In the genomic region with DNA sequence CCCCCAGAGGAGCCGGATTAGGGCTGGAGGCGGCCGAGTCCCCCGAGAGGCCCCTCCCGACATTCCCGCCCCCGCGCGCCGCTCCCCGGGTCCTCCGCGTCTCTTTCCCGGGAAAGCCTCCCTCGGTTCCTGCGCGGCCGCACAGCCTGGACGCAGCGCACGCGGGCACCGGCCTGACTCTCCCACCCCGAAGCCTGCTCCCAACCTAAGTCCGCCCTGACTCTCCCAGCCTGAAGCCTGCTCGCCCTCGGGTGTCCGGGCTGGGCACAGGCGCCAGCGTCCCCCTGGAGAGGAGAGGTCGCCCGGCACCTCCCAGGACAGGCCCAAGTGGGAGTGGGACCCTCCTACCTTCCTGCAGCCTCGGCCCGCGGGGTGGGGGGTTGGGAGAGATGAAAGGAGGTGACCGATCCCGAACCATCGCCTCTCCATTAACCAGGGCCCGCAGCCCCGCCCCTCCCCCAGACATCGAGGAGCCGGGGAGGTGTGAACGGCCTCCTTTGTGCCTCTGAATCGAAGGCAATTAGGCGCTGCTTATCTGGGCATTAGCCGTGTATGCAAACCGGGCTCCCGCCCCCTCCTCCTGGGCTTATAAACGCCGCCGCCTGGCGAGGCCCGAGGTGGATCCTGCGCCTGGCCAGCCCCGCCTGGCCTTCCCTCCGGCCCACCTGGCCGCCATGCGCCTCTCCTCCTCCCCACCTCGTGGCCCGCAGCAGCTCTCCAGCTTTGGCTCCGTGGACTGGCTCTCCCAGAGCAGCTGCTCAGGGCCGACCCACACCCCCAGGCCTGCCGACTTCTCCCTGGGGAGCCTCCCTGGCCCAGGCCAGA, we compare ENCODE assay signal across 14 cellular contexts. TPM values are rescaled to one million over a fixed set of nuclear protein-coding genes. Genes with fewer than 3 reads are reported as not detected.
A peak's percentile ranks its signal among the peaks of the same experiment; 100 is the strongest.
DNase-seq lines count a peak whose midpoint lies in the region; ATAC-seq, FAIRE-seq and TF ChIP-seq lines count a peak whose summit lies in the region.
"Had no signal": no experiment of that assay in that cellular context is flagged by ENCODE, and none has a peak within 500 bp of the region (broad histone marks: within the 10 kb centered on the region; RNA-seq: fewer than 3 reads in every experiment).

Gene VENTX (plus strand): TSS at position 615 of the 825 bp plus-strand sequence. CDS start 60 bp downstream, at position 675.

- H3K4me1 Mint-ChIP-seq in natural killer cell: peaks cover 6 to 36% of the 10 kb centered on the region in 2 donors
- peaks cover 7 to 12% of the 10 kb centered on the region in 2 donors for H3K4me1 Mint-ChIP-seq in natural killer cell treated with Interleukin-12 subunit alpha and Interleukin-12 subunit beta and Interleukin-15 and Interleukin-18, amount 100 ng/mL, for 72 hours (ENCODE audit: low read depth in 2 of 2)
- H3K4me1 Mint-ChIP-seq in effector memory CD8-positive, alpha-beta T cell (ENCODE audit: low read depth in 2 of 2): peaks cover 21 to 22% of the 10 kb centered on the region in 2 donors
- peaks cover 9 to 35% (median 27%) of the 10 kb centered on the region in 4 donors for H3K4me1 Mint-ChIP-seq in naive thymus-derived CD8-positive, alpha-beta T cell

- no peak for FAIRE-seq in D721Med (lab: Jason Lieb, UNC)

- TF ChIP-seq CTCF in natural killer cell (IDR thresholded peaks at IDR 0.05) (no peak), D721Med (IDR thresholded peaks at IDR 0.05; ENCODE audit: insufficient read depth, missing control alignments) (no peak)

- POLR2A ChIA-PET in naive thymus-derived CD8-positive, alpha-beta T cell (lab: Charles Lee): no interaction called here

- H3K27ac Mint-ChIP-seq in natural killer cell: no peak within 1 kb of the TSS
- H3K27ac Mint-ChIP-seq in natural killer cell treated with Interleukin-12 subunit alpha and Interleukin-12 subunit beta and Interleukin-15 and Interleukin-18, amount 100 ng/mL, for 72 hours: no peak within 1 kb of the TSS
- H3K27ac Mint-ChIP-seq in effector memory CD8-positive, alpha-beta T cell: no peak within 1 kb of the TSS
- no peak within 1 kb of the TSS for H3K27ac Mint-ChIP-seq in naive thymus-derived CD8-positive, alpha-beta T cell
- H3K27ac Mint-ChIP-seq: CD8-positive, alpha-beta T cell had no signal

- DNase-seq in natural killer cell (no peak), AG20443 (ENCODE audit: low spot score) (no peak), Ammon's horn (ENCODE audit: low spot score) (no peak), D721Med (ENCODE audit: insufficient read length, low spot score) (no peak)
- DNase-seq in natural killer cell treated with Interleukin-12 subunit alpha and Interleukin-12 subunit beta and Interleukin-15 and Interleukin-18, amount 100 ng/mL, for 72 hours (ENCODE audit: low spot score): no peak
- DNase-seq in effector memory CD8-positive, alpha-beta T cell: no peak
- no peak for DNase-seq in naive thymus-derived CD8-positive, alpha-beta T cell
- DNase-seq in activated CD4-positive, alpha-beta T cell treated with anti-CD3 and anti-CD28 coated beads for 48 hours: no peak
- DNase-seq: NCI-H1694 treated with DMSO at 0.1 percent for 48 hours, transverse colon had no signal

- intact Hi-C loops in natural killer cell (cut with micrococcal nuclease): no loop called here

- ATAC-seq in natural killer cell: no peak
- ATAC-seq in natural killer cell treated with Interleukin-12 subunit alpha and Interleukin-12 subunit beta and Interleukin-15 and Interleukin-18, amount 100 ng/mL, for 72 hours: no peak
- no peak for ATAC-seq in effector memory CD8-positive, alpha-beta T cell (replicated peaks)
- no peak for ATAC-seq in naive thymus-derived CD8-positive, alpha-beta T cell
- ATAC-seq: CD8-positive, alpha-beta T cell had no signal

- no peaks in the 10 kb centered on the region for H3K9me3 Mint-ChIP-seq in natural killer cell
- no peaks in the 10 kb centered on the region for H3K9me3 Mint-ChIP-seq in natural killer cell treated with Interleukin-12 subunit alpha and Interleukin-12 subunit beta and Interleukin-15 and Interleukin-18, amount 100 ng/mL, for 72 hours
- H3K9me3 Mint-ChIP-seq in effector memory CD8-positive, alpha-beta T cell: no peaks in the 10 kb centered on the region
- peaks cover 0 to 3% (median 0%) of the 10 kb centered on the region in 9 donors for H3K9me3 Mint-ChIP-seq in naive thymus-derived CD8-positive, alpha-beta T cell
- H3K9me3 Mint-ChIP-seq: CD8-positive, alpha-beta T cell had no signal

- no peaks in the 10 kb centered on the region for H3K36me3 Mint-ChIP-seq in natural killer cell
- H3K36me3 Mint-ChIP-seq in natural killer cell treated with Interleukin-12 subunit alpha and Interleukin-12 subunit beta and Interleukin-15 and Interleukin-18, amount 100 ng/mL, for 72 hours: no peaks in the 10 kb centered on the region
- peaks cover 4% of the 10 kb centered on the region for H3K36me3 Mint-ChIP-seq in effector memory CD8-positive, alpha-beta T cell (ENCODE audit: insufficient read depth)
- H3K36me3 Mint-ChIP-seq in naive thymus-derived CD8-positive, alpha-beta T cell: no peaks in the 10 kb centered on the region
- H3K36me3 Mint-ChIP-seq: CD8-positive, alpha-beta T cell had no signal

- H3K4me3 Mint-ChIP-seq in natural killer cell: peak within 1 kb of the TSS; percentile 50
- H3K4me3 Mint-ChIP-seq in natural killer cell treated with Interleukin-12 subunit alpha and Interleukin-12 subunit beta and Interleukin-15 and Interleukin-18, amount 100 ng/mL, for 72 hours: no peak within 1 kb of the TSS
- H3K4me3 Mint-ChIP-seq in effector memory CD8-positive, alpha-beta T cell: peak within 1 kb of the TSS; percentile 64 to 67
- H3K4me3 Mint-ChIP-seq in naive thymus-derived CD8-positive, alpha-beta T cell: peak within 1 kb of the TSS in 6 of 10 donors; percentile 22 to 76 (median 61)

- peaks cover 25 to 49% of the 10 kb centered on the region in 2 donors for H3K27me3 Mint-ChIP-seq in natural killer cell (ENCODE audit: low read depth in 2 of 2)
- H3K27me3 Mint-ChIP-seq in natural killer cell treated with Interleukin-12 subunit alpha and Interleukin-12 subunit beta and Interleukin-15 and Interleukin-18, amount 100 ng/mL, for 72 hours: peaks cover 16 to 22% of the 10 kb centered on the region in 2 donors
- peaks cover 47 to 87% of the 10 kb centered on the region in 2 donors for H3K27me3 Mint-ChIP-seq in effector memory CD8-positive, alpha-beta T cell
- peaks cover 20 to 67% (median 50%) of the 10 kb centered on the region in 5 donors for H3K27me3 Mint-ChIP-seq in naive thymus-derived CD8-positive, alpha-beta T cell

RNA-seq across cellular contexts. Expression of gene VENTX, which starts in this region (rescaled TPM):
- total RNA-seq in natural killer cell: 1 to 10 TPM in 1 of 3 donors, under 1 TPM in 2; 0.48 to 4.1 (median 0.75) TPM
- not detected for total RNA-seq in natural killer cell treated with Interleukin-12 subunit alpha and Interleukin-12 subunit beta and Interleukin-15 and Interleukin-18, amount 100 ng/mL, for 72 hours
- total RNA-seq in naive thymus-derived CD8-positive, alpha-beta T cell: not detected
- not detected for polyA plus RNA-seq in naive thymus-derived CD8-positive, alpha-beta T cell
- total RNA-seq: CD8-positive, alpha-beta T cell; dermis microvascular lymphatic vessel endothelial cell; osteoblast; RPMI7951 had no signal
